12 cellular contexts compared by ENCODE assay signal in the genomic region with DNA sequence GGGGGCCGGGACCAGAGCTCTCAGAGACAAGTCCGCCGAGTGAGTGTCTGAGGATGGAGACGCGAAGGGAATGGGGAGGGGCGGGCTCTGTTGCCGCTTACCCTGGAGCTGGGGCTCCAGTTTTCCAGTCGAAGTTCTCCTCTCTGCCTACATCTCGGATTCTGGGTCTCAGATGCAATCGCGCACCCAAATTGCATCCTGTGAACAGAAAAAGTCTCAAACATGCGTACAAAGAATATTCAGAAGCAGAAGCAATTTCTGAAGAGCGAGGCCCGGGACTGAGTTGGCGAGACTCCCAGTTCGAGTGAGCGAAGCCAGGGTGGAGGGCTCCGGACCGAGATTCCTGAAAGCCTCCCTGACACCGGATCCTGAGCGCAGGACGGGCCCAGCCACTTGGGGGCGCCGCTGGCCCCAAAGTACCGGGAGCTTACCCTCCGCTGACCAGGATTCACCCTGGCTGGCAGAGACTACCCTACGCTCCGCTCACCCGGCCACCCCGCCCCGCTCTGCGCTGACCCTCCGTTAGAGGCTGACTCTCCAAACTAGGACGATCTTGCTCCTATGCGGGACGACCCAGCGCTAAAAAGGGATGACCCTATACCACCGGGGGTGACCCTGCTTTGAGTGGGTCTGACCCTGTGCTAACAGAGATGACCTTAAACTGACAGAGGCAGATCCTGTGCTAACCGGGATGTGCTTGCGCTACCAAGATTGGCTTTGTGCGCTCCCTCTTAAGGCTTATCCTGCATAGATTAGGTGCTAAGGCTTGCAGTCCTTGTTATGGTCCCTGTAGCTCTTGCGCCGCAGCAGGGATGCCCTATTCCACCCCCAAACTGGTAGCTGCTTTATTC. TPM values are rescaled to one million over a fixed set of nuclear protein-coding genes. Genes with fewer than 3 reads are reported as not detected.
DNase-seq lines count a peak whose midpoint lies in the region; ATAC-seq and TF ChIP-seq lines count a peak whose summit lies in the region.
"Had no signal": no experiment of that assay in that cellular context is flagged by ENCODE, and none has a peak within 500 bp of the region (broad histone marks: within the 10 kb centered on the region; RNA-seq: fewer than 3 reads in every experiment).

No MANE protein-coding gene starts in this region.

- H3K27me3 Mint-ChIP-seq in neural crest cell (ENCODE audit: low read depth): peaks cover 6% of the 10 kb centered on the region
- peaks cover 13 to 47% (median 35%) of the 10 kb centered on the region in 3 donors for H3K27me3 Mint-ChIP-seq in immature natural killer cell (ENCODE audit: low read depth in 3 of 3)

- H3K4me1 Mint-ChIP-seq in neural crest cell (peaks cover 33% of the 10 kb centered on the region), immature natural killer cell (peaks cover 4 to 6% of the 10 kb centered on the region in 2 donors)
- H3K4me1 Mint-ChIP-seq: memory B cell had no signal

- peak; percentile 55 for TF ChIP-seq CTCF in neural crest cell (conservative IDR thresholded peaks at IDR 0.05)

- in situ Hi-C loops in KBM-7 (cut with MboI; ENCODE audit: low pct_unique_long_range_greater_than_20kb, low sequenced_read_pairs): loop anchor here (25.0 kb wide), 1 partner anchor 262 kb away; no protein-coding TSS in a partner anchor

- H3K9me3 Mint-ChIP-seq in neural crest cell (no peaks in the 10 kb centered on the region), immature natural killer cell (no peaks in the 10 kb centered on the region)
- H3K9me3 Mint-ChIP-seq: memory B cell; stimulated activated naive B cell treated with anti-CD40 and anti-IgM and Interleukin-4, amounts not matched to agents 10 μg/mL and 1 μg/mL and 100 μg/mL, for 72 hours had no signal

- H3K27ac Mint-ChIP-seq in neural crest cell (ENCODE audit: unreplicated experiment): no peak overlapping the region
- H3K27ac Mint-ChIP-seq in immature natural killer cell: no peak overlapping the region
- H3K27ac Mint-ChIP-seq: memory B cell; stimulated activated naive B cell treated with anti-CD40 and anti-IgM and Interleukin-4, amounts not matched to agents 10 μg/mL and 1 μg/mL and 100 μg/mL, for 72 hours had no signal

- ATAC-seq in GM18517 (IDR thresholded peaks at IDR 0.05; ENCODE audit: unreplicated experiment): no peak

- DNase-seq in DMS153 (lab: John Stamatoyannopoulos, UW): peak; percentile 30
- DNase-seq in KBM-7: peak; percentile 22
- DNase-seq in ecto neural progenitor cell (ENCODE audit: low spot score): peak; percentile 84
- no peak for DNase-seq in neural crest cell (ENCODE audit: low read depth, low spot score)
- DNase-seq in HCEC 1CT: no peak
- no peak for DNase-seq in ureter (ENCODE audit: low spot score)
- DNase-seq in immature natural killer cell: no peak
- DNase-seq: activated effector memory CD4-positive, alpha-beta T cell treated with Interleukin-2 at 50 U/mL for 16 hours; NCI-H774; stimulated activated naive B cell treated with anti-CD40 and anti-IgM and Interleukin-4, amounts not matched to agents 10 μg/mL and 1 μg/mL and 100 μg/mL, for 72 hours had no signal

- peaks cover 5% of the 10 kb centered on the region for H3K36me3 Mint-ChIP-seq in neural crest cell (ENCODE audit: low read depth)
- no peaks in the 10 kb centered on the region for H3K36me3 Mint-ChIP-seq in immature natural killer cell
- H3K36me3 Mint-ChIP-seq: memory B cell had no signal

- H3K4me3 Mint-ChIP-seq in neural crest cell (peak overlapping the region; percentile 25), immature natural killer cell (no peak overlapping the region)
- H3K4me3 Mint-ChIP-seq: memory B cell; stimulated activated naive B cell treated with anti-CD40 and anti-IgM and Interleukin-4, amounts not matched to agents 10 μg/mL and 1 μg/mL and 100 μg/mL, for 72 hours had no signal

RNA-seq across cellular contexts. Expression of gene FOXD2, which starts 12.1 kb away (rescaled TPM):
- 17.3 and 19.4 TPM in 2 replicates for total RNA-seq in neural crest cell
- 0.34 TPM for total RNA-seq in ureter
- under 1 TPM; 0.03 to 0.40 (median 0.26) TPM for polyA plus RNA-seq in immature natural killer cell

RNA-seq across cellular contexts. Expression of gene FOXE3, which starts 33.8 kb away (rescaled TPM):
- total RNA-seq in neural crest cell: 0.35 TPM in 1 of 2 replicates, not detected in the other
- not detected for total RNA-seq in ureter
- not detected for polyA plus RNA-seq in immature natural killer cell

Comparison
In these comparisons a context has a peak if more than half of its experiments do, and no peak if none do; other contexts are left out.
1. DNase-seq: peak in DMS153 (single experiment), KBM-7 (single experiment) and ecto neural progenitor cell (single experiment); none in neural crest cell (single experiment), HCEC 1CT (single experiment), ureter (single experiment) and immature natural killer cell (0 of 3).
2. RNA of gene FOXD2, which starts 12.1 kb away (total RNA-seq): 17.3 to 19.4 TPM in neural crest cell; 0.34 TPM in ureter (single experiment); every median in the first group is over 10 times any median in the second.